Comparison of ENCODE assay signal across 8 cellular contexts in genomic region chr3:50299638-50299928, GRCh38. TPM values are rescaled to one million over a fixed set of nuclear protein-coding genes. Genes with fewer than 3 reads are reported as not detected.
A peak's percentile ranks its signal among the peaks of the same experiment; 100 is the strongest.
DNase-seq lines count a peak whose midpoint lies in the region; ATAC-seq and TF ChIP-seq lines count a peak whose summit lies in the region.

No MANE protein-coding gene starts in this region.

- H3K36me3 ChIP-seq in CD4-positive, alpha-beta memory T cell (ENCODE audit: insufficient read depth, low read length): no peaks in the 10 kb centered on the region
- H3K36me3 ChIP-seq in OCI-LY3 (replicated peaks; ENCODE audit: low read depth, low read length): no peaks in the 10 kb centered on the region
- H3K36me3 ChIP-seq in endocrine pancreas (ENCODE audit: control insufficient read depth, insufficient read depth, low read length): no peaks in the 10 kb centered on the region
- H3K36me3 ChIP-seq in osteoblast (ENCODE audit: insufficient read depth, low read length): no peaks in the 10 kb centered on the region

- H3K4me3 Mint-ChIP-seq in CD4-positive, alpha-beta memory T cell: peak overlapping the region; percentile 95 to 100 (median 97)

- intact Hi-C loops in CD4-positive, alpha-beta memory T cell (cut with micrococcal nuclease): loop anchor here (1.0 to 2.0 kb wide), 8 partner anchors 22 to 360 kb away; partner anchors contain the start of genes CYB561D2, NPRL2, TMEM115 and TUSC2
- intact Hi-C loops in posterior cingulate gyrus (cut with DNase I): no loop called here

- peaks cover 25% of the 10 kb centered on the region for H3K4me1 ChIP-seq in CD4-positive, alpha-beta memory T cell (ENCODE audit: insufficient read depth, low read length)
- H3K4me1 ChIP-seq in OCI-LY3 (ENCODE audit: low read length): peaks cover 16% of the 10 kb centered on the region
- H3K4me1 ChIP-seq in endocrine pancreas (ENCODE audit: control insufficient read depth, insufficient read depth, low read length): no peaks in the 10 kb centered on the region
- peaks cover 21% of the 10 kb centered on the region for H3K4me1 ChIP-seq in osteoblast (ENCODE audit: insufficient read depth, low read length)

- H3K27me3 ChIP-seq in CD4-positive, alpha-beta memory T cell (ENCODE audit: insufficient read depth, low read length): no peaks in the 10 kb centered on the region
- H3K27me3 ChIP-seq in OCI-LY3 (ENCODE audit: low read depth, low read length): no peaks in the 10 kb centered on the region
- no peaks in the 10 kb centered on the region for H3K27me3 ChIP-seq in endocrine pancreas (ENCODE audit: control insufficient read depth, insufficient read depth, low read length)
- no peaks in the 10 kb centered on the region for H3K27me3 ChIP-seq in osteoblast (ENCODE audit: insufficient read depth, low read length)

- no peaks in the 10 kb centered on the region for H3K9me3 ChIP-seq in CD4-positive, alpha-beta memory T cell (ENCODE audit: control insufficient read depth in 1 of 2, low read length in 2 of 2)
- no peaks in the 10 kb centered on the region for H3K9me3 ChIP-seq in OCI-LY3 (ENCODE audit: insufficient read depth, low read length)
- H3K9me3 ChIP-seq in endocrine pancreas (ENCODE audit: control insufficient read depth, low read length): no peaks in the 10 kb centered on the region
- H3K9me3 ChIP-seq in osteoblast (ENCODE audit: low read depth, low read length): no peaks in the 10 kb centered on the region

- H3K4me2 ChIP-seq in OCI-LY3 (ENCODE audit: low read length) (peak overlapping the region; percentile 83), osteoblast (ENCODE audit: insufficient read depth, low read length) (peak overlapping the region; percentile 85)

- H3K4me1 Mint-ChIP-seq in CD4-positive, alpha-beta memory T cell: peaks cover 12 to 47% (median 26%) of the 10 kb centered on the region in 4 donors

- peak overlapping the region; percentile 90 for H3K27ac ChIP-seq in CD4-positive, alpha-beta memory T cell (ENCODE audit: low read depth, low read length)
- peak overlapping the region; percentile 10; the same call in 1 of the 2 replicates for H3K27ac ChIP-seq in OCI-LY3 (ENCODE audit: low read length)
- H3K27ac ChIP-seq in osteoblast (ENCODE audit: low read depth, low read length): peak overlapping the region; percentile 85

- H3K9ac ChIP-seq in OCI-LY3 (ENCODE audit: low read length) (peak overlapping the region; percentile 56), endocrine pancreas (ENCODE audit: control insufficient read depth, insufficient read depth, low read length) (peak overlapping the region; percentile 55)

- POLR2A ChIA-PET in CD4-positive, alpha-beta memory T cell (lab: Charles Lee; ENCODE audit: partially characterized antibody): interaction anchor here (1.0 to 9.2 kb wide), 17 partner anchors 10 to 1090 kb away, joined by 3 to 178 read pairs (median 7); partner anchors contain the start of genes CYB561D2, GNAI2, HEMK1 and HYAL2

- H2AFZ ChIP-seq in OCI-LY3 (ENCODE audit: low read depth, low read length) (peak overlapping the region; percentile 38; the same call in 1 of the 2 replicates), osteoblast (ENCODE audit: low read length) (peak overlapping the region; percentile 85)

- no peak for ATAC-seq in GM21825 (IDR thresholded peaks at IDR 0.05; ENCODE audit: unreplicated experiment)

- no peaks in the 10 kb centered on the region for H3K9me3 Mint-ChIP-seq in CD4-positive, alpha-beta memory T cell

- DNase-seq in CD4-positive, alpha-beta memory T cell: no peak
- DNase-seq in osteoblast (ENCODE audit: insufficient read length, low spot score, missing footprints) (no peak), posterior cingulate gyrus (no peak), DMS53 (lab: John Stamatoyannopoulos, UW) (no peak)
- DNase-seq in activated CD4-positive, CD25-positive, alpha-beta regulatory T cell treated with anti-CD3 and anti-CD28 coated beads, Interleukin-2, amount 50 U/mL, for 72 hours: no peak

- peak overlapping the region; percentile 57 to 64 for H3K4me3 ChIP-seq in CD4-positive, alpha-beta memory T cell (ENCODE audit: low read length in 2 of 2)
- H3K4me3 ChIP-seq in OCI-LY3 (ENCODE audit: low read length): peak overlapping the region; percentile 78
- H3K4me3 ChIP-seq in endocrine pancreas (ENCODE audit: control insufficient read depth, insufficient read depth, low read length): peak overlapping the region; percentile 58
- H3K4me3 ChIP-seq in osteoblast (ENCODE audit: insufficient read depth, low read length): peak overlapping the region; percentile 78

- H4K20me1 ChIP-seq in OCI-LY3 (ENCODE audit: insufficient read depth, low read length) (no peaks in the 10 kb centered on the region), osteoblast (ENCODE audit: insufficient read depth, low read length) (no peaks in the 10 kb centered on the region)

- CTCF ChIA-PET in CD4-positive, alpha-beta memory T cell (lab: Charles Lee; ENCODE audit: partially characterized antibody): interaction anchor here (0.9 to 3.8 kb wide), 12 partner anchors 15 to 105 kb away, joined by 3 to 37 read pairs (median 5); partner anchors contain the start of genes GNAI2, HYAL2 and TUSC2

- H3K27me3 Mint-ChIP-seq in CD4-positive, alpha-beta memory T cell: no peaks in the 10 kb centered on the region

- peaks cover 0 to 7% of the 10 kb centered on the region in 2 donors for H3K36me3 Mint-ChIP-seq in CD4-positive, alpha-beta memory T cell

- H3K79me2 ChIP-seq in OCI-LY3 (ENCODE audit: low read length) (0 out of 2 replicates have a peak, but pooled peaks cover 7% of the 10 kb centered on the region), osteoblast (ENCODE audit: insufficient read depth, low read length) (peaks cover 12% of the 10 kb centered on the region)

- H3K27ac Mint-ChIP-seq in CD4-positive, alpha-beta memory T cell: peak overlapping the region; percentile 95 to 100 (median 100)

- TF ChIP-seq CTCF in OCI-LY3 (IDR thresholded peaks at IDR 0.05; ENCODE audit: low read depth, low read length) (no peak), osteoblast (IDR thresholded peaks at IDR 0.05; ENCODE audit: extremely low read depth, low read depth, low read length) (no peak)

RNA-seq across cellular contexts. Expression of gene HYAL3, which starts 0.4 kb away (rescaled TPM):
- 1 to 10 TPM; 5.1 to 5.4 TPM for total RNA-seq in CD4-positive, alpha-beta memory T cell
- 1 to 10 TPM; 4.4 to 7.1 TPM for polyA plus RNA-seq in CD4-positive, alpha-beta memory T cell
- 1.8 and 4.1 TPM in 2 replicates for total RNA-seq in osteoblast

RNA-seq across cellular contexts. Expression of gene NAA80, which starts 0.4 kb away (rescaled TPM):
- total RNA-seq in CD4-positive, alpha-beta memory T cell: 10 to 100 TPM; 33.1 to 33.7 TPM
- 10 to 100 TPM; 16.7 to 30.3 TPM for polyA plus RNA-seq in CD4-positive, alpha-beta memory T cell
- total RNA-seq in osteoblast: 6.5 and 8.0 TPM in 2 replicates

RNA-seq across cellular contexts. Expression of gene HYAL1, which starts 3.8 kb away (rescaled TPM):
- total RNA-seq in CD4-positive, alpha-beta memory T cell: under 1 TPM; 0.38 to 0.50 TPM
- polyA plus RNA-seq in CD4-positive, alpha-beta memory T cell: under 1 TPM; 0.09 to 0.20 TPM
- under 0.01 and 0.59 TPM in 2 replicates for total RNA-seq in osteoblast

RNA-seq across cellular contexts. Expression of gene IFRD2, which starts 7.4 kb away (rescaled TPM):
- total RNA-seq in CD4-positive, alpha-beta memory T cell: 10 to 100 TPM; 58.6 to 65.3 TPM
- polyA plus RNA-seq in CD4-positive, alpha-beta memory T cell: 10 to 100 TPM; 62.0 to 84.7 TPM
- total RNA-seq in osteoblast: 60.4 and 65.1 TPM in 2 replicates

RNA-seq across cellular contexts. Expression of gene LSMEM2, which starts 20.7 kb away (rescaled TPM):
- total RNA-seq in CD4-positive, alpha-beta memory T cell: not detected
- under 1 TPM in 1 of 2 donors, not detected in 1; 0.20 TPM for polyA plus RNA-seq in CD4-positive, alpha-beta memory T cell
- not detected in 2 replicates for total RNA-seq in osteoblast

Comparison
In these comparisons a context has a peak if more than half of its experiments do, and no peak if none do; other contexts are left out.
1. H3K27ac ChIP-seq: peak in every context shown above with its lines; median percentile 90 in CD4-positive, alpha-beta memory T cell; 85 in osteoblast; 10 in OCI-LY3.